14 cellular contexts compared by ENCODE assay signal in genomic region chr10:75530337-75530736, GRCh38.
DNase-seq lines count a peak whose midpoint lies in the region; ATAC-seq and TF ChIP-seq lines count a peak whose summit lies in the region.
"Had no signal": no experiment of that assay in that cellular context is flagged by ENCODE, and none has a peak within 500 bp of the region (broad histone marks: within the 10 kb centered on the region; RNA-seq: fewer than 3 reads in every experiment).

No MANE protein-coding gene starts in this region.

- no peak overlapping the region for H3K4me2 ChIP-seq in mammary epithelial cell (ENCODE audit: insufficient read depth, low read depth, low read length)
- H3K4me2 ChIP-seq: GM23338 had no signal

- intact Hi-C loops in mammary epithelial cell (cut with micrococcal nuclease) = loop anchor here (10.0 kb wide), 1 partner anchor 126 kb away; the partner anchor contains the start of gene ZNF503
- intact Hi-C loops in CD14-positive monocyte (cut with micrococcal nuclease) = loop anchor here in 1 of 2 donors (10.0 kb wide), 1 partner anchor 126 kb away; the partner anchor contains the start of gene ZNF503

- H3K27ac Mint-ChIP-seq in CD14-positive monocyte = peak overlapping the region in 2 of 7 donors; percentile 33 to 83
- H3K27ac Mint-ChIP-seq: GM23338, WTC11 had no signal

- dilution Hi-C loops in mammary epithelial cell (cut with HindIII; ENCODE audit: low sequenced_read_pairs) = no loop called here

- H3K27me3 ChIP-seq in MG63 (no peaks in the 10 kb centered on the region), mammary epithelial cell (ENCODE audit: insufficient read depth, low read length) (no peaks in the 10 kb centered on the region)
- H3K27me3 ChIP-seq: neutrophil had no signal

- H3K4me3 Mint-ChIP-seq in CD14-positive monocyte = no peak overlapping the region
- H3K4me3 Mint-ChIP-seq: GM23338, WTC11 had no signal

- no peaks in the 10 kb centered on the region for H3K79me2 ChIP-seq in mammary epithelial cell (ENCODE audit: insufficient read depth, low read length)

- H3K9ac ChIP-seq in mammary epithelial cell (ENCODE audit: insufficient read depth, low read length) = no peak overlapping the region

- peaks cover 0 to 4% (median 0%) of the 10 kb centered on the region in 3 donors for H3K27me3 Mint-ChIP-seq in CD14-positive monocyte (ENCODE audit: low read depth in 3 of 3)

- TF ChIP-seq POLR2A in GM18505 (IDR thresholded peaks at IDR 0.05; ENCODE audit: borderline replicate concordance, extremely low read depth, insufficient read depth, insufficient read length) = no peak

- H4K20me1 ChIP-seq in mammary epithelial cell (ENCODE audit: insufficient read depth, low read length) = no peaks in the 10 kb centered on the region

- in situ Hi-C loops in ACHN (cut with HindIII; ENCODE audit: low pct_ligation_motif_present, low pct_unique_long_range_greater_than_20kb, low sequenced_read_pairs) (no loop called here), mammary epithelial cell (cut with MboI; ENCODE audit: low sequenced_read_pairs in 2 of 2) (no loop called here)

- peaks cover 14 to 20% of the 10 kb centered on the region in 2 donors for H3K36me3 Mint-ChIP-seq in CD14-positive monocyte
- H3K36me3 Mint-ChIP-seq: WTC11 had no signal

- no peak overlapping the region for H3K27ac ChIP-seq in mammary epithelial cell (ENCODE audit: insufficient read depth, low read depth, low read length)
- H3K27ac ChIP-seq: neutrophil, SK-N-MC had no signal

- H3K4me3 ChIP-seq in MG63 = no peak overlapping the region
- no peak overlapping the region for H3K4me3 ChIP-seq in mammary epithelial cell (replicated peaks in 1 of 3; ENCODE audit: insufficient read depth in 1 of 3, low read depth in 2 of 3, low read length in 3 of 3)
- H3K4me3 ChIP-seq: GM23338, SK-N-MC had no signal

- CTCF ChIA-PET in mammary epithelial cell (lab: Charles Lee; ENCODE audit: low non-redundant PET) = no interaction called here

- no peaks in the 10 kb centered on the region for H3K4me1 ChIP-seq in mammary epithelial cell (ENCODE audit: insufficient read depth, low read length)

- no peak overlapping the region for H2AFZ ChIP-seq in mammary epithelial cell (ENCODE audit: low read depth, low read length)
- H2AFZ ChIP-seq: GM23338 had no signal

- no peak for ATAC-seq in GM18505 (IDR thresholded peaks at IDR 0.05; ENCODE audit: unreplicated experiment)
- ATAC-seq: GM23338, WTC11 had no signal

- peaks cover 50% of the 10 kb centered on the region for H3K4me1 Mint-ChIP-seq in CD14-positive monocyte

- peaks cover 0 to 5% (median 0%) of the 10 kb centered on the region in 7 donors for H3K9me3 Mint-ChIP-seq in CD14-positive monocyte
- H3K9me3 Mint-ChIP-seq: GM23338 had no signal

- no peak for TF ChIP-seq CTCF in mammary epithelial cell (conservative IDR thresholded peaks at IDR 0.05 in 1 of 2, IDR thresholded peaks at IDR 0.05 in 1 of 2; ENCODE audit: extremely low read depth in 1 of 2, insufficient read depth in 1 of 2, low read depth in 1 of 2, low read length in 2 of 2)
- TF ChIP-seq CTCF in CD14-positive monocyte (IDR thresholded peaks at IDR 0.05) = no peak

- BruUV-seq in mammary epithelial cell (replicated peaks; lab: Mats Ljungman, UMichigan) = no TSS peak

- WGBS in mammary epithelial cell (ENCODE audit: low coverage, missing lambda C conversion rate) = 95% methylated on average over 2 of the region's 2 CpGs

- peak; percentile 97 for DNase-seq in ACHN
- DNase-seq in MG63 = peak; percentile 47
- DNase-seq in mammary epithelial cell = peak; percentile 20
- DNase-seq in left kidney (ENCODE audit: low read depth, low spot score) = peak; percentile 93
- DNase-seq in CD14-positive monocyte (ENCODE audit: low spot score) = no peak
- DNase-seq in inferior parietal cortex (ENCODE audit: extremely low spot score) = no peak
- no peak for DNase-seq in NCI-H2227 (lab: John Stamatoyannopoulos, UW; ENCODE audit: unreplicated experiment)
- DNase-seq: DMS79, NCI-H1694 treated with DMSO at 0.1 percent for 48 hours had no signal

- no peaks in the 10 kb centered on the region for H3K9me3 ChIP-seq in MG63
- no peaks in the 10 kb centered on the region for H3K9me3 ChIP-seq in mammary epithelial cell (replicated peaks; ENCODE audit: insufficient read depth, low read length)
- H3K9me3 ChIP-seq: neutrophil had no signal

- H3K36me3 ChIP-seq in MG63 (no peaks in the 10 kb centered on the region), mammary epithelial cell (ENCODE audit: insufficient read depth, low read length) (no peaks in the 10 kb centered on the region)
- H3K36me3 ChIP-seq: neutrophil had no signal

Comparison
In these comparisons a context has a peak if more than half of its experiments do, and no peak if none do; other contexts are left out.
1. DNase-seq: peak in ACHN (single experiment), MG63 (single experiment), mammary epithelial cell (single experiment) and left kidney (single experiment); none in CD14-positive monocyte (single experiment), inferior parietal cortex (single experiment) and NCI-H2227 (single experiment).